Comparison of ENCODE assay signal across 18 cellular contexts in the genomic region with DNA sequence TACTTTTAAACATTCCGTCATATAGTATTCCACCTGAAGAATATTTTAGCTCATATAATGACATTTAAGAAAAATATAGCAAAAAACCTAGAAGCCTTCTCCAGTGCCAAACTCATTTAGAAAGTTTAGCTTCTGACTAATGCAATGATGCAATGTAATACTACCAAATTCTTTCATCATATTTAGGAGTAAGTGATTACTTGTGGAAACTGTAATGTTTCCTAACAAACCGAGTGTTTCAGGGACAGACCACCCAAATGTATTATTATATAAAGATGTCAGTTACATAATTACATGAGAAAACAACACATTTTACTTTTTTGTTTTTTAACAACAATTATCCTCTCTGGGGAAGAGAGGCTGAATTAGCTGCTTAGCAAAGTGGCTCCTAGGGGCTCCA.
DNase-seq lines count a peak whose midpoint lies in the region; ATAC-seq and TF ChIP-seq lines count a peak whose summit lies in the region.
"Had no signal": no experiment of that assay in that cellular context is flagged by ENCODE, and none has a peak within 500 bp of the region (broad histone marks: within the 10 kb centered on the region; RNA-seq: fewer than 3 reads in every experiment).

No MANE protein-coding gene starts in this region.

- no peak for TF ChIP-seq CTCF in AG10803 (conservative IDR thresholded peaks at IDR 0.05; ENCODE audit: low read length)
- TF ChIP-seq CTCF in HFFc6 (IDR thresholded peaks at IDR 0.05) = no peak
- TF ChIP-seq CTCF in fibroblast of villous mesenchyme (IDR thresholded peaks at IDR 0.05; ENCODE audit: insufficient read depth, low read depth, low read length) = no peak
- TF ChIP-seq CTCF in spleen (IDR thresholded peaks at IDR 0.05 in 8 of 11, conservative IDR thresholded peaks at IDR 0.05 in 3 of 11) = no peak

- peak overlapping the region; percentile 20; the same call in 1 of the 2 replicates for H3K27ac Mint-ChIP-seq in HFFc6
- H3K27ac Mint-ChIP-seq: CD4-positive, alpha-beta memory T cell; nephron progenitor cell; stimulated activated naive CD8-positive, alpha-beta T cell treated with anti-CD3 and anti-CD28 coated beads, Interleukin-15, Interleukin-2, amounts not matched to agents 100 ng/mL and 50 ng/mL, for 24 hours had no signal

- H3K9me3 Mint-ChIP-seq in HFFc6 = no peaks in the 10 kb centered on the region
- H3K9me3 Mint-ChIP-seq: CD4-positive, alpha-beta memory T cell; nephron progenitor cell; stimulated activated naive CD8-positive, alpha-beta T cell treated with anti-CD3 and anti-CD28 coated beads, Interleukin-15, Interleukin-2, amounts not matched to agents 100 ng/mL and 50 ng/mL, for 24 hours had no signal

- ATAC-seq in GM18858 (IDR thresholded peaks at IDR 0.05; ENCODE audit: unreplicated experiment) = no peak
- ATAC-seq: body of pancreas, heart left ventricle, left colon, Panc1, sciatic nerve had no signal

- 71 to 84% (median 80%) methylated on average over 2 of the region's 2 CpGs for WGBS in spleen, 5 donors

- H3K4me3 ChIP-seq in AG10803 (ENCODE audit: low read length) (no peak overlapping the region), adipocyte (ENCODE audit: low read length) (no peak overlapping the region), fibroblast of villous mesenchyme (ENCODE audit: low read depth, low read length) (no peak overlapping the region), spleen (no peak overlapping the region)
- H3K4me3 ChIP-seq: body of pancreas, heart left ventricle had no signal

- H3K27me3 ChIP-seq in adipocyte (replicated peaks; ENCODE audit: control insufficient read depth, insufficient read depth, low read length) (no peaks in the 10 kb centered on the region), spleen (replicated peaks in 1 of 7) (no peaks in the 10 kb centered on the region)
- H3K27me3 ChIP-seq: body of pancreas, heart left ventricle had no signal

- H3K36me3 Mint-ChIP-seq in HFFc6 (ENCODE audit: low read depth) = no peaks in the 10 kb centered on the region

- H3K4me1 Mint-ChIP-seq in HFFc6 (ENCODE audit: low read depth) = peaks cover 15% of the 10 kb centered on the region

- DNase-seq in AG10803 (ENCODE audit: low read depth) = peak; percentile 84
- DNase-seq in HFFc6 = peak; percentile 39
- peak; percentile 88 for DNase-seq in adipocyte (ENCODE audit: low read depth)
- DNase-seq in fibroblast of villous mesenchyme (ENCODE audit: low read depth) = peak; percentile 75
- no peak for DNase-seq in stimulated activated CD4-positive, alpha-beta T cell treated with anti-CD3 and anti-CD28 coated beads, Interleukin-2, amount 100 ng/mL, for 48 hours
- no peak for DNase-seq in spleen
- DNase-seq in mesenteric fat pad (ENCODE audit: low spot score) = no peak
- DNase-seq: activated CD4-positive, alpha-beta T cell treated with anti-CD3 and anti-CD28 coated beads for 48 hours; body of pancreas; CD4-positive, alpha-beta memory T cell; heart left ventricle; left colon; NCI-H1092; nephron progenitor cell had no signal

- TF ChIP-seq POLR2A in spleen (IDR thresholded peaks at IDR 0.05) = no peak

- H3K36me3 ChIP-seq in adipocyte (ENCODE audit: control insufficient read depth, insufficient read depth, low read length, severe bottlenecking) (no peaks in the 10 kb centered on the region), spleen (no peaks in the 10 kb centered on the region)
- H3K36me3 ChIP-seq: heart left ventricle had no signal

- no peak overlapping the region for H3K27ac ChIP-seq in spleen
- H3K27ac ChIP-seq: body of pancreas, heart left ventricle had no signal

- H3K9me3 ChIP-seq in adipocyte (ENCODE audit: control insufficient read depth, low read length) (no peaks in the 10 kb centered on the region), spleen (no peaks in the 10 kb centered on the region)
- H3K9me3 ChIP-seq: body of pancreas, heart left ventricle had no signal

- H3K4me1 ChIP-seq in adipocyte (ENCODE audit: control insufficient read depth, insufficient read depth, low read length) (peaks cover 13% of the 10 kb centered on the region), spleen (no peaks in the 10 kb centered on the region)
- H3K4me1 ChIP-seq: body of pancreas, heart left ventricle had no signal

- no peak overlapping the region for H3K4me3 Mint-ChIP-seq in HFFc6
- H3K4me3 Mint-ChIP-seq: CD4-positive, alpha-beta memory T cell; nephron progenitor cell; stimulated activated naive CD8-positive, alpha-beta T cell treated with anti-CD3 and anti-CD28 coated beads, Interleukin-15, Interleukin-2, amounts not matched to agents 100 ng/mL and 50 ng/mL, for 24 hours had no signal

- H3K9ac ChIP-seq in adipocyte (ENCODE audit: low read length) = no peak overlapping the region

- intact Hi-C loops in spleen (cut with DNase I; ENCODE audit: low total_unique reads) = no loop called here

- no peaks in the 10 kb centered on the region for H3K27me3 Mint-ChIP-seq in HFFc6 (ENCODE audit: insufficient read depth)
- H3K27me3 Mint-ChIP-seq: CD4-positive, alpha-beta memory T cell; stimulated activated naive CD8-positive, alpha-beta T cell treated with anti-CD3 and anti-CD28 coated beads, Interleukin-15, Interleukin-2, amounts not matched to agents 100 ng/mL and 50 ng/mL, for 24 hours had no signal

Comparison
In these comparisons a context has a peak if more than half of its experiments do, and no peak if none do; other contexts are left out.
1. DNase-seq: peak in AG10803 (single experiment), HFFc6 (single experiment), adipocyte (single experiment) and fibroblast of villous mesenchyme (single experiment); none in stimulated activated CD4-positive, alpha-beta T cell treated with anti-CD3 and anti-CD28 coated beads, Interleukin-2, amount 100 ng/mL, for 48 hours (0 of 2), spleen (single experiment) and mesenteric fat pad (single experiment).